Comparison of ENCODE assay signal across 15 cellular contexts in genomic region chrX:22141061-22141460, GRCh38.
DNase-seq lines count a peak whose midpoint lies in the region; ATAC-seq, FAIRE-seq and TF ChIP-seq lines count a peak whose summit lies in the region.
"Had no signal": no experiment of that assay in that cellular context is flagged by ENCODE, and none has a peak within 500 bp of the region (broad histone marks: within the 10 kb centered on the region; RNA-seq: fewer than 3 reads in every experiment).

No MANE protein-coding gene starts in this region.

- no peaks in the 10 kb centered on the region for H3K36me3 ChIP-seq in bronchial epithelial cell (ENCODE audit: control insufficient read depth, insufficient read depth, low read length)
- H3K36me3 ChIP-seq: BLaER1 had no signal

- H3K4me1 Mint-ChIP-seq in naive thymus-derived CD8-positive, alpha-beta T cell, result peaks cover 0 to 4% (median 3%) of the 10 kb centered on the region in 4 donors

- H3K9me3 Mint-ChIP-seq in naive thymus-derived CD8-positive, alpha-beta T cell, result no peaks in the 10 kb centered on the region
- H3K9me3 Mint-ChIP-seq: CD8-positive, alpha-beta memory T cell had no signal

- peak; percentile 3 for DNase-seq in ELR (ENCODE audit: low read depth)
- peak; percentile 34 for DNase-seq in NCI-H226
- peak; percentile 42 for DNase-seq in bronchial epithelial cell (ENCODE audit: low read depth)
- DNase-seq in foreskin keratinocyte, result no peak
- DNase-seq in NCI-H1105 (lab: John Stamatoyannopoulos, UW), result no peak
- no peak for DNase-seq in naive thymus-derived CD8-positive, alpha-beta T cell
- no peak for DNase-seq in COR-L47 (lab: John Stamatoyannopoulos, UW)
- DNase-seq: 8988T; AML-193; CD8-positive, alpha-beta memory T cell; DMS53; H9 had no signal

- H3K4me3 Mint-ChIP-seq in naive thymus-derived CD8-positive, alpha-beta T cell, result no peak overlapping the region
- H3K4me3 Mint-ChIP-seq: CD8-positive, alpha-beta memory T cell; H9 had no signal

- no peak overlapping the region for H3K27ac Mint-ChIP-seq in naive thymus-derived CD8-positive, alpha-beta T cell
- H3K27ac Mint-ChIP-seq: CD8-positive, alpha-beta memory T cell; H9 had no signal

- no peaks in the 10 kb centered on the region for H3K27me3 ChIP-seq in bronchial epithelial cell (ENCODE audit: control insufficient read depth, insufficient read depth, low read length)
- no peaks in the 10 kb centered on the region for H3K27me3 ChIP-seq in foreskin keratinocyte
- H3K27me3 ChIP-seq: BLaER1 had no signal

- no peak overlapping the region for H3K4me3 ChIP-seq in bronchial epithelial cell (ENCODE audit: low read depth, low read length)
- H3K4me3 ChIP-seq: BLaER1 had no signal

- no peaks in the 10 kb centered on the region for H3K36me3 Mint-ChIP-seq in naive thymus-derived CD8-positive, alpha-beta T cell

- peaks cover 4% of the 10 kb centered on the region for H3K4me1 ChIP-seq in foreskin keratinocyte

- no peak for TF ChIP-seq CTCF in bronchial epithelial cell (IDR thresholded peaks at IDR 0.05; ENCODE audit: insufficient read depth, low read length, severe bottlenecking)
- no peak for TF ChIP-seq CTCF in foreskin keratinocyte (conservative IDR thresholded peaks at IDR 0.05)

- ATAC-seq in foreskin keratinocyte, result peak; percentile 32
- no peak for ATAC-seq in naive thymus-derived CD8-positive, alpha-beta T cell
- ATAC-seq: HepG2 had no signal

- FAIRE-seq in bronchial epithelial cell (lab: Jason Lieb, UNC), result no peak
- FAIRE-seq: HepG2, HTR-8/SVneo had no signal

- peaks cover 0 to 2% (median 0%) of the 10 kb centered on the region in 5 donors for H3K27me3 Mint-ChIP-seq in naive thymus-derived CD8-positive, alpha-beta T cell

- POLR2A ChIA-PET in naive thymus-derived CD8-positive, alpha-beta T cell (lab: Charles Lee), result no interaction called here

- no peak overlapping the region for H3K27ac ChIP-seq in foreskin keratinocyte
- H3K27ac ChIP-seq: BLaER1 had no signal

Comparison
In these comparisons a context has a peak if more than half of its experiments do, and no peak if none do; other contexts are left out.
1. DNase-seq: peak in ELR (single experiment), NCI-H226 (single experiment) and bronchial epithelial cell (single experiment); none in foreskin keratinocyte (0 of 2), NCI-H1105 (single experiment), naive thymus-derived CD8-positive, alpha-beta T cell (0 of 10) and COR-L47 (single experiment).